In the genomic region with DNA sequence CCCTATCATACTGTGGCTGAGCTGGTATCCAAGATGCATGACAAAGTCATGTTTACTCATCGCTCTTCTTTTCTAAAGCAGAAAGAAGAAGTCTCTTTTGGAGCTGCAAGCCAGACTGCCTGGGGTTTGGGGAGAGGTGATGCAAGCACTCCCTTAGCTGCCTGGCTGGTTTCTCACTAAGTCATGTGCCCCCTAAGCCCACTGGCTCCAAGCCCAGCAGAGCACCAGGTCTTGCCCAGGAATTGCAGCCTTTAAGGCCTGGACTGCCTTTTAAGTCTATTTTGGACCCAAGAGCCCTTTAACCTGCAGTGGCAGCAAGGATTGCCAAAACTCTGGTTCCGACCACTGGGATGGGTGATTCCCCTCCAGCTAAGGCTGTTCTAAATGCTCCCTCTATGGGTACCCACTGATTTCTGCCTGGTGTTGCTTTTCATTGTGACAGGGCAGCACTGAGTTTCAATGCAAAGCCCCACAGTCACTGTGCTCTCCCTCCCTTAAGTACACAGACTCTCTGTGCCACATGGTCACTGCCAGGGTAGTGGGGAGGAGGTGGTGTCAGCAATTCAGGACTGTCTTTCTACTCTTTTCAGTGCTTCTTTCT, we compare ENCODE assay signal across 18 cellular contexts.
A peak's percentile ranks its signal among the peaks of the same experiment; 100 is the strongest.
DNase-seq lines count a peak whose midpoint lies in the region; ATAC-seq, FAIRE-seq and TF ChIP-seq lines count a peak whose summit lies in the region.
"Had no signal": no experiment of that assay in that cellular context is flagged by ENCODE, and none has a peak within 500 bp of the region (broad histone marks: within the 10 kb centered on the region; RNA-seq: fewer than 3 reads in every experiment).

No MANE protein-coding gene starts in this region.

- peak overlapping the region; percentile 98 for H3K27ac ChIP-seq in astrocyte (ENCODE audit: low read depth, low read length)
- peak overlapping the region; percentile 54 to 58 for H3K27ac ChIP-seq in thoracic aorta
- H3K27ac ChIP-seq: epithelial cell of prostate had no signal

- no peaks in the 10 kb centered on the region for H4K20me1 ChIP-seq in astrocyte (ENCODE audit: insufficient read depth, low read length)

- H3K36me3 Mint-ChIP-seq in astrocyte (ENCODE audit: low read depth, unreplicated experiment): no peaks in the 10 kb centered on the region
- H3K36me3 Mint-ChIP-seq: activated naive CD4-positive, alpha-beta T cell treated with anti-CD3 and anti-CD28 coated beads, Interleukin-2, amount 50 U/mL, for 24 hours; memory B cell had no signal

- H3K4me3 ChIP-seq in astrocyte (ENCODE audit: insufficient read depth, low read depth, low read length): no peak overlapping the region
- no peak overlapping the region for H3K4me3 ChIP-seq in thoracic aorta
- H3K4me3 ChIP-seq: HAP-1 had no signal

- H2AFZ ChIP-seq in astrocyte (ENCODE audit: low read depth, low read length): peak overlapping the region; percentile 69

- peak overlapping the region; percentile 75 for H3K9ac ChIP-seq in astrocyte (ENCODE audit: low read length)

- TF ChIP-seq CTCF in astrocyte (IDR thresholded peaks at IDR 0.05; ENCODE audit: insufficient read depth, low read depth, low read length): no peak
- no peak for TF ChIP-seq CTCF in thoracic aorta (IDR thresholded peaks at IDR 0.05)

- H3K4me3 Mint-ChIP-seq in astrocyte (ENCODE audit: unreplicated experiment): no peak overlapping the region
- H3K4me3 Mint-ChIP-seq: activated CD4-positive, alpha-beta T cell treated with anti-CD3 and anti-CD28 coated beads for 36 hours; activated naive CD4-positive, alpha-beta T cell treated with anti-CD3 and anti-CD28 coated beads, Interleukin-2, amount 50 U/mL, for 24 hours; memory B cell had no signal

- H3K9me3 Mint-ChIP-seq in astrocyte (ENCODE audit: unreplicated experiment): peaks cover 3% of the 10 kb centered on the region
- H3K9me3 Mint-ChIP-seq: activated naive CD4-positive, alpha-beta T cell treated with anti-CD3 and anti-CD28 coated beads, Interleukin-2, amount 50 U/mL, for 24 hours had no signal

- peak; percentile 23 for DNase-seq in HT1080 (ENCODE audit: low read depth)
- peak; percentile 84 for DNase-seq in astrocyte (ENCODE audit: low read depth)
- DNase-seq in fibroblast of the conjunctiva (ENCODE audit: low read depth): peak; percentile 91
- DNase-seq in thoracic aorta (ENCODE audit: low spot score): no peak
- DNase-seq in NCI-H1048 (lab: John Stamatoyannopoulos, UW): no peak
- no peak for DNase-seq in NCI-H526 (lab: John Stamatoyannopoulos, UW)
- DNase-seq in HK-2 (ENCODE audit: unreplicated experiment): no peak
- DNase-seq: activated CD4-positive, alpha-beta T cell treated with anti-CD3 and anti-CD28 coated beads for 36 hours; C1 segment of cervical spinal cord; DMS79; NCI-H1092 treated with DMSO at 0.1 percent for 48 hours; SIG-M5; stimulated activated naive CD8-positive, alpha-beta T cell treated with anti-CD3 and anti-CD28 coated beads, Interleukin-15, Interleukin-2, amounts not matched to agents 100 U/mL and 50 U/mL, for 24 hours had no signal

- H3K79me2 ChIP-seq in astrocyte (ENCODE audit: insufficient read depth, low read length): no peaks in the 10 kb centered on the region

- H3K27me3 Mint-ChIP-seq in astrocyte (ENCODE audit: low read depth, unreplicated experiment): no peaks in the 10 kb centered on the region
- H3K27me3 Mint-ChIP-seq: activated CD4-positive, alpha-beta T cell treated with anti-CD3 and anti-CD28 coated beads for 36 hours; activated naive CD4-positive, alpha-beta T cell treated with anti-CD3 and anti-CD28 coated beads, Interleukin-2, amount 50 U/mL, for 24 hours; memory B cell had no signal

- H3K4me1 Mint-ChIP-seq in astrocyte (ENCODE audit: low read depth, unreplicated experiment): peaks cover 14% of the 10 kb centered on the region
- H3K4me1 Mint-ChIP-seq: activated CD4-positive, alpha-beta T cell treated with anti-CD3 and anti-CD28 coated beads for 36 hours; activated naive CD4-positive, alpha-beta T cell treated with anti-CD3 and anti-CD28 coated beads, Interleukin-2, amount 50 U/mL, for 24 hours; memory B cell had no signal

- H3K4me2 ChIP-seq in astrocyte (ENCODE audit: low read length): peak overlapping the region; percentile 2

- H3K27ac Mint-ChIP-seq in astrocyte (ENCODE audit: unreplicated experiment): peak overlapping the region; percentile 44
- H3K27ac Mint-ChIP-seq: activated CD4-positive, alpha-beta T cell treated with anti-CD3 and anti-CD28 coated beads for 36 hours; activated naive CD4-positive, alpha-beta T cell treated with anti-CD3 and anti-CD28 coated beads, Interleukin-2, amount 50 U/mL, for 24 hours; memory B cell had no signal

- ATAC-seq in thoracic aorta (ENCODE audit: insufficient number of reproducible peaks, low FRiP score, low read depth): no peak
- ATAC-seq: activated CD4-positive, alpha-beta T cell treated with anti-CD3 and anti-CD28 coated beads for 36 hours; stimulated activated naive CD8-positive, alpha-beta T cell treated with anti-CD3 and anti-CD28 coated beads, Interleukin-15, Interleukin-2, amounts not matched to agents 100 U/mL and 50 U/mL, for 24 hours had no signal

- no peaks in the 10 kb centered on the region for H3K27me3 ChIP-seq in astrocyte (ENCODE audit: insufficient read depth, low read length)
- H3K27me3 ChIP-seq in thoracic aorta (replicated peaks; ENCODE audit: insufficient read depth): no peaks in the 10 kb centered on the region

- peaks cover 30% of the 10 kb centered on the region for H3K4me1 ChIP-seq in astrocyte (ENCODE audit: insufficient read depth, low read length)
- H3K4me1 ChIP-seq in thoracic aorta (ENCODE audit: control insufficient read depth in 1 of 2, low read depth in 2 of 2): peaks cover 9 to 39% of the 10 kb centered on the region in 2 donors
- H3K4me1 ChIP-seq: HAP-1 had no signal

- no peak for FAIRE-seq in astrocyte (lab: Jason Lieb, UNC)
- FAIRE-seq: urothelium cell line had no signal

- H3K9me3 ChIP-seq in astrocyte (ENCODE audit: insufficient read depth, low read depth, low read length) (no peaks in the 10 kb centered on the region), thoracic aorta (no peaks in the 10 kb centered on the region)
- H3K9me3 ChIP-seq: HAP-1 had no signal

- no peaks in the 10 kb centered on the region for H3K36me3 ChIP-seq in astrocyte (ENCODE audit: insufficient read depth, low read length)
- H3K36me3 ChIP-seq in thoracic aorta: no peaks in the 10 kb centered on the region
- H3K36me3 ChIP-seq: HAP-1 had no signal

Comparison
In these comparisons a context has a peak if more than half of its experiments do, and no peak if none do; other contexts are left out.
1. DNase-seq: peak in HT1080 (single experiment), astrocyte (single experiment) and fibroblast of the conjunctiva (single experiment); none in thoracic aorta (single experiment), NCI-H1048 (single experiment), NCI-H526 (0 of 2) and HK-2 (single experiment).